In the genomic region with DNA sequence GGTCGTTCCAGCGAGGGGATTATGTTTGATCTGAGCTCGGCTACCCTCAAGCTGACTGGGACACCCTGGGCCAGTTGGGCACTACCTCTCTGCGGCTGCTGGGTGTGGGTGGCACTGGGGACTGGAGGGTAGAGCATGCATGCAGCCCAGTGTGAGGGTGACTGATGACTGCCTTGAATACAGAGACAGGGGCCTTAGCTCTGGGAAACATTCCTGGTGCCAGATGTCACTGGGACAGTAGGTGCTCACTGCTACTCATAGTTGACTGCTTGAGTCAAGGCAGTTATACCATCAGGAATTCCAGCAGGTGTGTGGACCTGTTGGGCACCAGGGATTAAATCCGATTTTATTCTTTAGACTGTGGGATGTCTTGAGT, we compare ENCODE assay signal across 8 cellular contexts. TPM values are rescaled to one million over a fixed set of nuclear protein-coding genes. Genes with fewer than 3 reads are reported as not detected.
DNase-seq lines count a peak whose midpoint lies in the region; ATAC-seq and TF ChIP-seq lines count a peak whose summit lies in the region.

No MANE protein-coding gene starts in this region.

- peak overlapping the region; percentile 90 for H3K27ac ChIP-seq in A673 (ENCODE audit: low read depth, low read length, poor library complexity, severe bottlenecking)

- H3K27ac Mint-ChIP-seq in naive B cell = no peak overlapping the region

- H3K4me1 ChIP-seq in A673 (ENCODE audit: insufficient read depth, low read length, poor library complexity, severe bottlenecking) = peaks cover 17% of the 10 kb centered on the region
- H3K4me1 ChIP-seq in ES-I3 (ENCODE audit: insufficient read depth, low read length) = peaks cover 8% of the 10 kb centered on the region; the same call in 1 of the 2 replicates
- H3K4me1 ChIP-seq in adipocyte (ENCODE audit: control insufficient read depth, insufficient read depth, low read length) = peaks cover 12% of the 10 kb centered on the region

- H3K9me3 Mint-ChIP-seq in naive B cell = peaks cover 0 to 5% (median 1%) of the 10 kb centered on the region in 7 donors

- H3K27me3 ChIP-seq in A673 (replicated peaks; ENCODE audit: insufficient read depth, low read depth, low read length, poor library complexity) (no peaks in the 10 kb centered on the region), adipocyte (replicated peaks; ENCODE audit: control insufficient read depth, insufficient read depth, low read length) (peaks cover 32% of the 10 kb centered on the region)

- no peak for ATAC-seq in naive B cell (ENCODE audit: low read depth in 2 of 2)
- ATAC-seq in GM18909 (IDR thresholded peaks at IDR 0.05; ENCODE audit: poor library complexity, unreplicated experiment) = no peak
- no peak for ATAC-seq in GM18511 (IDR thresholded peaks at IDR 0.05; ENCODE audit: unreplicated experiment)

- peak overlapping the region in 7 of 8 donors; percentile 7 to 78 (median 47) for H3K4me3 Mint-ChIP-seq in naive B cell

- H3K36me3 Mint-ChIP-seq in naive B cell = peaks cover 6 to 14% of the 10 kb centered on the region in 2 donors

- POLR2A ChIA-PET in A673 (lab: Charles Lee; ENCODE audit: low non-redundant PET) = no interaction called here

- no peaks in the 10 kb centered on the region for H3K36me3 ChIP-seq in A673 (ENCODE audit: insufficient read depth, low read length, poor library complexity, severe bottlenecking)
- H3K36me3 ChIP-seq in ES-I3 (ENCODE audit: insufficient read depth, low read length) = no peaks in the 10 kb centered on the region
- H3K36me3 ChIP-seq in adipocyte (ENCODE audit: control insufficient read depth, insufficient read depth, low read length, severe bottlenecking) = no peaks in the 10 kb centered on the region

- no peak for DNase-seq in A673 (ENCODE audit: low spot score)
- no peak for DNase-seq in adipocyte (ENCODE audit: low read depth)
- DNase-seq in naive B cell = no peak
- no peak for DNase-seq in DMS153 treated with DMSO at 0.1 percent for 48 hours (lab: John Stamatoyannopoulos, UW; ENCODE audit: unreplicated experiment)
- no peak for DNase-seq in erythroblast (lab: John Stamatoyannopoulos, UW)

- CTCF ChIA-PET in A673 (lab: Charles Lee) = interaction anchor here (0.6 kb wide), 2 partner anchors 14 to 644 kb away, joined by 4 read pairs; no protein-coding TSS in a partner anchor

- H3K9ac ChIP-seq in ES-I3 (ENCODE audit: low read depth, low read length) = peak overlapping the region; percentile 36; the same call in 1 of the 2 replicates
- H3K9ac ChIP-seq in adipocyte (ENCODE audit: low read length) = peak overlapping the region; percentile 87

- no peak for TF ChIP-seq POLR2A in erythroblast (IDR thresholded peaks at IDR 0.05; ENCODE audit: low read length)

- H3K27me3 Mint-ChIP-seq in naive B cell = peaks cover 80 to 100% (median 94%) of the 10 kb centered on the region in 3 donors

- H3K9me3 ChIP-seq in A673 (ENCODE audit: low read depth, low read length, poor library complexity, severe bottlenecking) = no peaks in the 10 kb centered on the region
- H3K9me3 ChIP-seq in ES-I3 (ENCODE audit: control insufficient read depth, insufficient read depth, low read length) = no peaks in the 10 kb centered on the region
- H3K9me3 ChIP-seq in adipocyte (ENCODE audit: control insufficient read depth, low read length) = no peaks in the 10 kb centered on the region

- peaks cover 29 to 54% (median 38%) of the 10 kb centered on the region in 3 donors for H3K4me1 Mint-ChIP-seq in naive B cell

- intact Hi-C loops in A673 (cut with micrococcal nuclease; ENCODE audit: unreplicated experiment) = no loop called here

- no peak for TF ChIP-seq CTCF in A673 (conservative IDR thresholded peaks at IDR 0.05; ENCODE audit: low read depth, low read length)

- H3K4me3 ChIP-seq in A673 (ENCODE audit: low read depth, low read length, poor library complexity, severe bottlenecking) (peak overlapping the region; percentile 77), adipocyte (ENCODE audit: low read length) (peak overlapping the region; percentile 80)

- no TSS peak for BruUV-seq in A673 (replicated peaks; lab: Mats Ljungman, UMichigan)

RNA-seq across cellular contexts. Expression of gene VAX2, which starts 1.7 kb away (rescaled TPM):
- total RNA-seq in A673 (2021) = 8.2 and 11.6 TPM in 2 replicates
- polyA plus RNA-seq in naive B cell (ENCODE audit: low read depth in 6 of 6) = not detected

RNA-seq across cellular contexts. Expression of gene ATP6V1B1, which starts 33.6 kb away (rescaled TPM):
- total RNA-seq in A673 (2021) = 6.4 and 6.5 TPM in 2 replicates
- not detected for polyA plus RNA-seq in naive B cell (ENCODE audit: low read depth in 6 of 6)
